In genomic region chr13:114035583-114036501, GRCh38 we compare ENCODE assay signal across 10 cellular contexts.
DNase-seq lines count a peak whose midpoint lies in the region; ATAC-seq and TF ChIP-seq lines count a peak whose summit lies in the region.
"Had no signal": no experiment of that assay in that cellular context is flagged by ENCODE, and none has a peak within 500 bp of the region (broad histone marks: within the 10 kb centered on the region; RNA-seq: fewer than 3 reads in every experiment).

No MANE protein-coding gene starts in this region.

- H3K9me3 Mint-ChIP-seq in activated T-helper 1 cell treated with anti-CD3 and anti-CD28 coated beads, Interleukin-12 subunit alpha, Interleukin-12 subunit beta, Interleukin-2, Interleukin-4 antibody, amounts not matched to agents 30 ng/mL and 10 ng/mL and 1 ng/mL, durations not matched to agents 14 hours and 24 hours and 36 hours: no peaks in the 10 kb centered on the region
- no peaks in the 10 kb centered on the region for H3K9me3 Mint-ChIP-seq in stimulated activated naive B cell treated with anti-CD40 and anti-IgM and Interleukin-4, amounts not matched to agents 10 μg/mL and 1 μg/mL and 100 μg/mL, for 72 hours

- in situ Hi-C loops in GM13977 (cut with MboI; ENCODE audit: low pct_unique_long_range_greater_than_20kb, low sequenced_read_pairs, unreplicated experiment): no loop called here

- WGBS in stomach, 5 donors: 54 to 66% (median 64%) methylated on average over 36 to 39 of the region's 39 CpGs

- TF ChIP-seq CTCF in stomach (IDR thresholded peaks at IDR 0.05) (no peak), GM13977 (IDR thresholded peaks at IDR 0.05; ENCODE audit: extremely low read depth, insufficient read depth, missing control alignments) (no peak)

- H3K9me3 ChIP-seq in stomach: no peaks in the 10 kb centered on the region
- H3K9me3 ChIP-seq: lower lobe of right lung had no signal

- intact Hi-C loops in stomach (cut with DNase I; ENCODE audit: low total_unique reads): no loop called here
- intact Hi-C loops in activated T-helper 1 cell treated with anti-CD3 and anti-CD28 coated beads, Interleukin-12 subunit alpha, Interleukin-12 subunit beta, Interleukin-2, Interleukin-4 antibody, amounts not matched to agents 30 ng/mL and 10 ng/mL and 1 ng/mL, durations not matched to agents 14 hours and 24 hours and 36 hours (cut with micrococcal nuclease): no loop called here

- no peak overlapping the region for H3K4me3 ChIP-seq in stomach
- H3K4me3 ChIP-seq: lower lobe of right lung had no signal

- DNase-seq in M059J (ENCODE audit: low read depth) (peak; percentile 24), cerebellar cortex (ENCODE audit: low spot score) (peak; percentile 33), kidney glomerular epithelial cell (lab: John Stamatoyannopoulos, UW) (peak; percentile 58), stomach (no peak), GM13977 (ENCODE audit: low spot score) (no peak), NCI-H526 treated with DMSO at 0.1 percent for 48 hours (lab: John Stamatoyannopoulos, UW) (no peak)
- no peak for DNase-seq in activated T-helper 1 cell treated with anti-CD3 and anti-CD28 coated beads, Interleukin-12 subunit alpha, Interleukin-12 subunit beta, Interleukin-2, Interleukin-4 antibody, amounts not matched to agents 30 ng/mL and 10 ng/mL and 1 ng/mL, durations not matched to agents 14 hours and 24 hours and 36 hours (ENCODE audit: low spot score)
- no peak for DNase-seq in stimulated activated naive B cell treated with anti-CD40 and anti-IgM and Interleukin-4, amounts not matched to agents 10 μg/mL and 1 μg/mL and 100 μg/mL, for 72 hours
- DNase-seq: lower lobe of right lung, NCI-H510A had no signal

- no peak for TF ChIP-seq POLR2A in stomach (IDR thresholded peaks at IDR 0.05)

- H3K4me1 ChIP-seq in stomach: peaks cover 14 to 51% (median 30%) of the 10 kb centered on the region in 4 donors

- H3K36me3 Mint-ChIP-seq in activated T-helper 1 cell treated with anti-CD3 and anti-CD28 coated beads, Interleukin-12 subunit alpha, Interleukin-12 subunit beta, Interleukin-2, Interleukin-4 antibody, amounts not matched to agents 30 ng/mL and 10 ng/mL and 1 ng/mL, durations not matched to agents 14 hours and 24 hours and 36 hours (ENCODE audit: low read depth): peaks cover 27% of the 10 kb centered on the region
- H3K36me3 Mint-ChIP-seq in stimulated activated naive B cell treated with anti-CD40 and anti-IgM and Interleukin-4, amounts not matched to agents 10 μg/mL and 1 μg/mL and 100 μg/mL, for 72 hours: peaks cover 16 to 35% of the 10 kb centered on the region in 2 donors

- no peaks in the 10 kb centered on the region for H3K4me1 Mint-ChIP-seq in activated T-helper 1 cell treated with anti-CD3 and anti-CD28 coated beads, Interleukin-12 subunit alpha, Interleukin-12 subunit beta, Interleukin-2, Interleukin-4 antibody, amounts not matched to agents 30 ng/mL and 10 ng/mL and 1 ng/mL, durations not matched to agents 14 hours and 24 hours and 36 hours (ENCODE audit: low read depth)
- peaks cover 12 to 19% of the 10 kb centered on the region in 2 donors for H3K4me1 Mint-ChIP-seq in stimulated activated naive B cell treated with anti-CD40 and anti-IgM and Interleukin-4, amounts not matched to agents 10 μg/mL and 1 μg/mL and 100 μg/mL, for 72 hours

- no peak overlapping the region for H3K27ac Mint-ChIP-seq in activated T-helper 1 cell treated with anti-CD3 and anti-CD28 coated beads, Interleukin-12 subunit alpha, Interleukin-12 subunit beta, Interleukin-2, Interleukin-4 antibody, amounts not matched to agents 30 ng/mL and 10 ng/mL and 1 ng/mL, durations not matched to agents 14 hours and 24 hours and 36 hours
- no peak overlapping the region for H3K27ac Mint-ChIP-seq in stimulated activated naive B cell treated with anti-CD40 and anti-IgM and Interleukin-4, amounts not matched to agents 10 μg/mL and 1 μg/mL and 100 μg/mL, for 72 hours

- H3K27ac ChIP-seq in stomach: peak overlapping the region in 4 of 5 donors; percentile 44 to 70 (median 58)
- H3K27ac ChIP-seq: lower lobe of right lung had no signal

- H3K36me3 ChIP-seq in stomach: peaks cover 0 to 9% (median 3%) of the 10 kb centered on the region in 4 donors

- no peak for TF ChIP-seq EP300 in stomach (IDR thresholded peaks at IDR 0.05)

- no peak overlapping the region for H3K4me3 Mint-ChIP-seq in activated T-helper 1 cell treated with anti-CD3 and anti-CD28 coated beads, Interleukin-12 subunit alpha, Interleukin-12 subunit beta, Interleukin-2, Interleukin-4 antibody, amounts not matched to agents 30 ng/mL and 10 ng/mL and 1 ng/mL, durations not matched to agents 14 hours and 24 hours and 36 hours
- H3K4me3 Mint-ChIP-seq in stimulated activated naive B cell treated with anti-CD40 and anti-IgM and Interleukin-4, amounts not matched to agents 10 μg/mL and 1 μg/mL and 100 μg/mL, for 72 hours: no peak overlapping the region

- H3K27me3 ChIP-seq in stomach: no peaks in the 10 kb centered on the region

- H3K27me3 Mint-ChIP-seq in activated T-helper 1 cell treated with anti-CD3 and anti-CD28 coated beads, Interleukin-12 subunit alpha, Interleukin-12 subunit beta, Interleukin-2, Interleukin-4 antibody, amounts not matched to agents 30 ng/mL and 10 ng/mL and 1 ng/mL, durations not matched to agents 14 hours and 24 hours and 36 hours (ENCODE audit: insufficient read depth): no peaks in the 10 kb centered on the region
- no peaks in the 10 kb centered on the region for H3K27me3 Mint-ChIP-seq in stimulated activated naive B cell treated with anti-CD40 and anti-IgM and Interleukin-4, amounts not matched to agents 10 μg/mL and 1 μg/mL and 100 μg/mL, for 72 hours

- ATAC-seq in stimulated activated naive B cell treated with anti-CD40 and anti-IgM and Interleukin-4, amounts not matched to agents 10 μg/mL and 1 μg/mL and 100 μg/mL, for 72 hours (replicated peaks): no peak
- ATAC-seq: lower lobe of right lung had no signal

Comparison
In these comparisons a context has a peak if more than half of its experiments do, and no peak if none do; other contexts are left out.
1. DNase-seq: peak in M059J (single experiment), cerebellar cortex (single experiment) and kidney glomerular epithelial cell (single experiment); none in stomach (single experiment), GM13977 (single experiment), activated T-helper 1 cell treated with anti-CD3 and anti-CD28 coated beads, Interleukin-12 subunit alpha, Interleukin-12 subunit beta, Interleukin-2, Interleukin-4 antibody, amounts not matched to agents 30 ng/mL and 10 ng/mL and 1 ng/mL, durations not matched to agents 14 hours and 24 hours and 36 hours (single experiment), NCI-H526 treated with DMSO at 0.1 percent for 48 hours (single experiment) and stimulated activated naive B cell treated with anti-CD40 and anti-IgM and Interleukin-4, amounts not matched to agents 10 μg/mL and 1 μg/mL and 100 μg/mL, for 72 hours (single experiment).